8 cellular contexts compared by ENCODE assay signal in the genomic region with DNA sequence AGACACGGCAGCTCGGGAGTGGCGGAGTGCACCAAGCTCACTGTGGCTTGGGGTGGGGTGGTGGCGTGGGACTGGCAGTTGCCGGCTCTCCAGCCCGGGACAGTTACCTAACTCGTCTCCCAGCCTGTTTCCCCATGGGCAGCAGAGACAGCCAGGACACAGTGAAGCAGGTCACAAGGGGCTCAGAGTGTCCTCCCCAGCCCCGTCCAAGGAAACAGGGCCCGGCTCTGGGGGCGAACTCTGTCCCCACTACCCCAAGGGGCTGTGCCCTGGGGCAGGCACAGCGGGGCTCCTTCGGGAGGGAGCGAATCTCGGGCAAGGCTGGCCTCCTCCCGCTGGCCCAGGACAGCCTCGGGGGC. TPM values are rescaled to one million over a fixed set of nuclear protein-coding genes. Genes with fewer than 3 reads are reported as not detected.
DNase-seq lines count a peak whose midpoint lies in the region; ATAC-seq and TF ChIP-seq lines count a peak whose summit lies in the region.

No MANE protein-coding gene starts in this region.

- in situ Hi-C loops in HAP-1 (cut with MboI; ENCODE audit: low sequenced_read_pairs): no loop called here

- H3K4me3 ChIP-seq in A673 (ENCODE audit: low read depth, low read length, poor library complexity, severe bottlenecking): peak overlapping the region; percentile 66
- peak overlapping the region; percentile 62 for H3K4me3 ChIP-seq in HAP-1
- peak overlapping the region; percentile 82 for H3K4me3 ChIP-seq in adipocyte (ENCODE audit: low read length)
- peak overlapping the region; percentile 22 to 54 (median 48) for H3K4me3 ChIP-seq in thyroid gland (replicated peaks in 1 of 3)

- TF ChIP-seq CTCF in A673 (conservative IDR thresholded peaks at IDR 0.05; ENCODE audit: low read depth, low read length) (no peak), thyroid gland (IDR thresholded peaks at IDR 0.05) (no peak)

- no peak for ATAC-seq in HG03439 (IDR thresholded peaks at IDR 0.05; ENCODE audit: unreplicated experiment)

- CTCF ChIA-PET in A673 (lab: Charles Lee): interaction anchor here (0.6 kb wide), 1 partner anchor 316 kb away, joined by 3 read pairs; no protein-coding TSS in a partner anchor

- H3K4me1 ChIP-seq in A673 (ENCODE audit: insufficient read depth, low read length, poor library complexity, severe bottlenecking) (peaks cover 4% of the 10 kb centered on the region), HAP-1 (peaks cover 3% of the 10 kb centered on the region), adipocyte (ENCODE audit: control insufficient read depth, insufficient read depth, low read length) (peaks cover 26% of the 10 kb centered on the region), thyroid gland (peaks cover 22 to 24% of the 10 kb centered on the region in 2 donors)

- H3K27me3 ChIP-seq in A673 (replicated peaks; ENCODE audit: insufficient read depth, low read depth, low read length, poor library complexity) (no peaks in the 10 kb centered on the region), HAP-1 (ENCODE audit: low read depth) (no peaks in the 10 kb centered on the region), adipocyte (replicated peaks; ENCODE audit: control insufficient read depth, insufficient read depth, low read length) (no peaks in the 10 kb centered on the region), thyroid gland (no peaks in the 10 kb centered on the region)

- intact Hi-C loops in A673 (cut with micrococcal nuclease; ENCODE audit: unreplicated experiment) (no loop called here), thyroid gland (cut with DNase I) (no loop called here)

- BruUV-seq in A673 (replicated peaks; lab: Mats Ljungman, UMichigan): no TSS peak

- 5 to 15% methylated on average over 10 to 13 of the region's 16 CpGs for WGBS in thyroid gland, 2 donors

- peak overlapping the region; percentile 84 for H3K9ac ChIP-seq in adipocyte (ENCODE audit: low read length)

- no peaks in the 10 kb centered on the region for H3K9me3 ChIP-seq in A673 (ENCODE audit: low read depth, low read length, poor library complexity, severe bottlenecking)
- no peaks in the 10 kb centered on the region for H3K9me3 ChIP-seq in HAP-1
- no peaks in the 10 kb centered on the region for H3K9me3 ChIP-seq in adipocyte (ENCODE audit: control insufficient read depth, low read length)
- no peaks in the 10 kb centered on the region for H3K9me3 ChIP-seq in thyroid gland

- POLR2A ChIA-PET in A673 (lab: Charles Lee; ENCODE audit: low non-redundant PET): no interaction called here

- no peak overlapping the region for H3K27ac ChIP-seq in A673 (ENCODE audit: low read depth, low read length, poor library complexity, severe bottlenecking)
- peak overlapping the region; percentile 70 to 87 (median 74) for H3K27ac ChIP-seq in thyroid gland

- DNase-seq in A673 (ENCODE audit: low spot score) (no peak), HAP-1 (ENCODE audit: low spot score in 2 of 2) (no peak), adipocyte (ENCODE audit: low read depth) (no peak), kidney tubule cell (ENCODE audit: low spot score) (peak; percentile 21), thyroid gland (peak; percentile 58 to 65), putamen (ENCODE audit: low spot score) (no peak), nucleus accumbens (lab: John Stamatoyannopoulos, UW) (no peak)

- no peak for TF ChIP-seq POLR2A in thyroid gland (IDR thresholded peaks at IDR 0.05)

- H3K36me3 ChIP-seq in A673 (ENCODE audit: insufficient read depth, low read length, poor library complexity, severe bottlenecking) (no peaks in the 10 kb centered on the region), HAP-1 (replicated peaks) (no peaks in the 10 kb centered on the region), adipocyte (ENCODE audit: control insufficient read depth, insufficient read depth, low read length, severe bottlenecking) (no peaks in the 10 kb centered on the region), thyroid gland (no peaks in the 10 kb centered on the region)

RNA-seq across cellular contexts. Expression of a gene that starts 0.8 kb away (rescaled TPM):
- total RNA-seq in A673 (2021): 0.34 and 0.87 TPM in 2 replicates
- 10 to 100 TPM in 1 of 4 donors, 1 to 10 TPM in 3; 5.6 to 10.4 (median 7.3) TPM for total RNA-seq in thyroid gland

RNA-seq across cellular contexts. Expression of a gene that starts 58.7 kb away (rescaled TPM):
- total RNA-seq in A673 (2021) (not detected in 2 replicates), thyroid gland (1 to 10 TPM in 1 of 4 donors, under 1 TPM in 3; 0.73 to 1.1 (median 0.88) TPM)

Comparison
In these comparisons a context has a peak if more than half of its experiments do, and no peak if none do; other contexts are left out.
1. DNase-seq: peak in kidney tubule cell (single experiment) and thyroid gland (2 of 2); none in A673 (single experiment), HAP-1 (0 of 2), adipocyte (single experiment), putamen (single experiment) and nucleus accumbens (0 of 56).
2. Peak in every context shown above with its lines, with median percentiles within 50 percentile points of each other: H3K4me3 ChIP-seq.